ENCODE assay signal across 19 cellular contexts in the genomic region with DNA sequence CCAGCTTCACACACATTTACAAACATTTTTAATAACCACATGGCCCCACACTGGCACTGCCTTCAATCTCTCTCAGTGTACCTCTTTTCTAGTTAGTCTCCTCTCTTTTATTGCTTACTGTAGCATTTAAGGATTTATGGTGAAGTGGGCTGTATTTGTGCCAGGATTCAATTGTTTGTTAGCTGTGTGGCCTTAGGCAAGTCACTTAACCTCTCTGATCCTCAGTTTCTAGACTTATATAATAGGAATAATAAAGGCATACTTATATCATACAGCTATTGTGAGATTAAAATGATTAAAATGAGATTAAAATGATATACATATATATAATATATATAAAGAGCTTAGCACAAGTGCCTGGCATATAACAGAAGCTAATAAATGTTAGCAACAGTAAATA. TPM values are rescaled to one million over a fixed set of nuclear protein-coding genes. Genes with fewer than 3 reads are reported as not detected.
DNase-seq lines count a peak whose midpoint lies in the region; ATAC-seq, FAIRE-seq and TF ChIP-seq lines count a peak whose summit lies in the region.
"Had no signal": no experiment of that assay in that cellular context is flagged by ENCODE, and none has a peak within 500 bp of the region (broad histone marks: within the 10 kb centered on the region; RNA-seq: fewer than 3 reads in every experiment).

No MANE protein-coding gene starts in this region.

- H3K27me3 Mint-ChIP-seq in Calu3 (ENCODE audit: unreplicated experiment): no peaks in the 10 kb centered on the region

- peak overlapping the region; percentile 52 for H3K27ac Mint-ChIP-seq in Calu3 (ENCODE audit: unreplicated experiment)
- H3K27ac Mint-ChIP-seq: CD14-positive monocyte had no signal

- TF ChIP-seq POLR2A in stomach (IDR thresholded peaks at IDR 0.05): no peak

- H3K36me3 ChIP-seq in keratinocyte (ENCODE audit: control insufficient read depth in 2 of 2, extremely low read depth in 1 of 2, insufficient read depth in 2 of 2, low read length in 2 of 2) (peaks cover 9 to 36% of the 10 kb centered on the region in 2 experiments), stomach (no peaks in the 10 kb centered on the region)

- peak overlapping the region; percentile 97 for H3K4me2 ChIP-seq in keratinocyte (ENCODE audit: control insufficient read depth, extremely low read depth, insufficient read depth, low read depth, low read length)

- CTCF ChIA-PET in Calu3 (lab: Charles Lee): interaction anchor here (0.6 to 0.7 kb wide), 3 partner anchors 56 to 240 kb away, joined by 3 to 5 read pairs (median 4); no protein-coding TSS in a partner anchor

- no peak for ATAC-seq in HG03280 (IDR thresholded peaks at IDR 0.05; ENCODE audit: unreplicated experiment)
- ATAC-seq: GM12878, PC-3 had no signal

- H3K27me3 ChIP-seq in keratinocyte (ENCODE audit: control insufficient read depth, extremely low read depth, insufficient read depth, low read length): no peaks in the 10 kb centered on the region
- no peaks in the 10 kb centered on the region for H3K27me3 ChIP-seq in stomach

- no peaks in the 10 kb centered on the region for H3K9me1 ChIP-seq in keratinocyte (ENCODE audit: control insufficient read depth, extremely low read depth, insufficient read depth, low read length)

- intact Hi-C loops in Calu3 (cut with micrococcal nuclease; ENCODE audit: unreplicated experiment) (no loop called here), stomach (cut with DNase I; ENCODE audit: low total_unique reads) (no loop called here)

- no peaks in the 10 kb centered on the region for H4K20me1 ChIP-seq in keratinocyte (ENCODE audit: control insufficient read depth, extremely low read depth, insufficient read depth, low read length)

- H3K4me3 Mint-ChIP-seq in Calu3 (ENCODE audit: low read depth, unreplicated experiment): no peak overlapping the region
- H3K4me3 Mint-ChIP-seq: CD14-positive monocyte had no signal

- no peak for TF ChIP-seq CTCF in Calu3 (IDR thresholded peaks at IDR 0.05; ENCODE audit: unreplicated experiment)
- no peak for TF ChIP-seq CTCF in keratinocyte (optimal IDR thresholded peaks at IDR 0.05 in 1 of 3, IDR thresholded peaks at IDR 0.05 in 1 of 3, conservative IDR thresholded peaks at IDR 0.05 in 1 of 3; ENCODE audit: extremely low read depth in 1 of 3, insufficient read depth in 2 of 3, low read length in 3 of 3)
- TF ChIP-seq CTCF in stomach (IDR thresholded peaks at IDR 0.05): no peak

- H2AFZ ChIP-seq in keratinocyte (ENCODE audit: control insufficient read depth, low read length): no peak overlapping the region

- dilution Hi-C loops in keratinocyte (cut with MboI; ENCODE audit: extremely low pct_ligation_motif_present, low sequenced_read_pairs): no loop called here

- H3K9ac ChIP-seq in keratinocyte (ENCODE audit: control insufficient read depth, extremely low read depth, insufficient read depth, low read length): no peak overlapping the region

- no TSS peak for BruUV-seq in Calu3 (replicated peaks; lab: Mats Ljungman, UMichigan)

- no peaks in the 10 kb centered on the region for H3K9me3 Mint-ChIP-seq in Calu3 (ENCODE audit: low read depth, unreplicated experiment)
- H3K9me3 Mint-ChIP-seq: CD14-positive monocyte had no signal

- H3K4me1 ChIP-seq in keratinocyte (ENCODE audit: control insufficient read depth, extremely low read depth, insufficient read depth, low read length) (peaks cover 73% of the 10 kb centered on the region), stomach (peaks cover 18 to 78% (median 45%) of the 10 kb centered on the region in 4 donors)

- H3K36me3 Mint-ChIP-seq in Calu3 (ENCODE audit: insufficient read depth, unreplicated experiment): peaks cover 25% of the 10 kb centered on the region
- H3K36me3 Mint-ChIP-seq: CD14-positive monocyte had no signal

- peaks cover 80% of the 10 kb centered on the region for H3K79me2 ChIP-seq in keratinocyte (ENCODE audit: control insufficient read depth, insufficient read depth, low read length)

- no peak for TF ChIP-seq EP300 in stomach (IDR thresholded peaks at IDR 0.05)

- peak overlapping the region; percentile 95 for H3K27ac ChIP-seq in keratinocyte (ENCODE audit: control insufficient read depth, insufficient read depth, low read length)
- peak overlapping the region; percentile 63 to 93 (median 83) for H3K27ac ChIP-seq in stomach

- DNase-seq in Calu3 (no peak), RPMI8226 (peak; percentile 7), keratinocyte (ENCODE audit: low read depth, low spot score) (no peak), stomach (no peak), dedifferentiated amniotic fluid mesenchymal stem cell (ENCODE audit: extremely low spot score) (no peak)
- no peak for DNase-seq in effector CD4-positive, alpha-beta T cell
- DNase-seq in activated CD4-positive, alpha-beta T cell treated with anti-CD3 and anti-CD28 coated beads for 48 hours: no peak
- DNase-seq: ACHN, GDM1, GOT3, KBM-7, NCI-H1436, NCI-H1930, PC-3, SW 1271 had no signal

- no peak for FAIRE-seq in keratinocyte (lab: Jason Lieb, UNC)
- FAIRE-seq: GM12878, GM18507 had no signal

- H3K9me3 ChIP-seq in keratinocyte (ENCODE audit: control insufficient read depth, low read depth, low read length) (no peaks in the 10 kb centered on the region), stomach (no peaks in the 10 kb centered on the region)

- peaks cover 99% of the 10 kb centered on the region for H3K4me1 Mint-ChIP-seq in Calu3 (ENCODE audit: low read depth, unreplicated experiment)

- peak overlapping the region; percentile 4 to 21 (median 6) for H3K4me3 ChIP-seq in keratinocyte (ENCODE audit: control insufficient read depth in 2 of 3, extremely low read depth in 1 of 3, insufficient read depth in 2 of 3, low read depth in 1 of 3, low read length in 3 of 3)
- H3K4me3 ChIP-seq in stomach: no peak overlapping the region
- H3K4me3 ChIP-seq: GM12878 had no signal

RNA-seq across cellular contexts. Expression of a gene that starts 6.4 kb away (rescaled TPM):
- 21.9 and 25.1 TPM in 2 replicates for total RNA-seq in Calu3 (2022)
- polyA plus RNA-seq in keratinocyte: 43.7 to 50.4 TPM (median 47.2 TPM) in 3 replicates
- polyA plus RNA-seq in keratinocyte (2011; ENCODE audit: low read depth): 10.4 TPM
- 39.3 and 43.7 TPM in 2 replicates for polyA plus RNA-seq in keratinocyte (2011; cell fraction: cytosol; rRNA removed)
- 125 and 148 TPM in 2 replicates for polyA plus RNA-seq in keratinocyte (2011; cell fraction: nucleus; rRNA removed)
- polyA plus RNA-seq in keratinocyte (2012; ENCODE audit: low replicate concordance): 29.9 and 39.2 TPM in 2 replicates
- polyA minus RNA-seq in keratinocyte: 78.3 to 85.8 TPM (median 84.7 TPM) in 3 replicates
- 50.3 TPM for polyA minus RNA-seq in keratinocyte (2011; cell fraction: cytosol; rRNA and poly(A)+ RNA removed)
- 58.7 and 102 TPM in 2 replicates for polyA minus RNA-seq in keratinocyte (2011; cell fraction: nucleus; rRNA and poly(A)+ RNA removed)
- 10 to 100 TPM; 35.6 to 62.0 (median 46.9) TPM for total RNA-seq in stomach
- 10 to 100 TPM; 20.8 to 23.2 (median 23.1) TPM for polyA plus RNA-seq in stomach
- polyA plus RNA-seq: CD14-positive monocyte, GM12878 had no signal

Comparison
In these comparisons a context has a peak if more than half of its experiments do, and no peak if none do; other contexts are left out.
1. H3K4me3 ChIP-seq: peak in keratinocyte (3 of 3); none in stomach (0 of 4).